ENCODE assay signal across 8 cellular contexts in the genomic region with DNA sequence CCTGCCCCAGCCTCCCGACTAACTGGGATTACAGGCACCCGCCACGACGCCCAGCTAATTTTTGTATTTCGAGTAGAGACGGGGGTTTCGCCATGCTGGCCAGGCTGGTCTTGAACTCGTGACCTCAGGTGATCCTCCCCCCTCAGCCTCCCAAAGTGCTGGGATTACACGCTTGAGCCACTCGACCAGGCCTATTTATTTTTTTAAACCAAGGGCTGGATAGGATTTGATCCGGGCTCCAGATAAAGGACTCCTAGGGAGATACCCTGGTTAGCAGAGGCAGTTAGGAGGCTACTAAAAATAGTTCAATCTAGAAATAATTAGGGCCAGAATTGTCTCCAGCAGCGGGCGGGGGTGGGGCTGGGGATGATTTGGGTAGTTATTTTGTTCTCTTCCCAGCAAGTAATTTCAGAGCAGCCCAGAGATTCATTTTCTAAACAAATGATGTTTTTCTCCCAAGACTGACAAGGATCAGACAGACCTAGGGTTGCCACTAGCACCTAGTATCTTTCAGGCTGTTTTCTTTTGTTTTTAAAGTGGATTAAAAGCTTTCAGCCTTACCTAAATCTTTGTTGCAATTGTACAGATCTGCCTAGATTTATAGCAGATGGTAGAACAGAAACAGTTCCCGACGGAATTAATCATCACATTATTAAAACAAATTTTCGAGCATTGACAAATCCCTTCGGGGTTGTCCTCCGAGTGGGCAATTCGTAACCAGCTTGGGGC. TPM values are rescaled to one million over a fixed set of nuclear protein-coding genes. Genes with fewer than 3 reads are reported as not detected.
DNase-seq lines count a peak whose midpoint lies in the region; ATAC-seq, FAIRE-seq and TF ChIP-seq lines count a peak whose summit lies in the region.

No MANE protein-coding gene starts in this region.

- H2AK5ac ChIP-seq in mesendoderm (ENCODE audit: low read length): no peak overlapping the region

- TF ChIP-seq CTCF in BE2C (IDR thresholded peaks at IDR 0.05; ENCODE audit: low read depth, low read length): no peak
- no peak for TF ChIP-seq CTCF in HL-60 (IDR thresholded peaks at IDR 0.05; ENCODE audit: insufficient read depth, low read length)
- no peak for TF ChIP-seq CTCF in brain (conservative IDR thresholded peaks at IDR 0.05)

- peak overlapping the region; percentile 79 for H3K4ac ChIP-seq in mesendoderm (ENCODE audit: low read depth, low read length)

- DNase-seq in BE2C (no peak), HL-60 (ENCODE audit: low read depth in 1 of 2, low spot score in 1 of 2) (no peak), mesendoderm (peak; percentile 80), hippocampal formation (lab: John Stamatoyannopoulos, UW) (no peak), GM12891 (ENCODE audit: insufficient read length, low spot score) (no peak)

- no peak for TF ChIP-seq POLR2A in GM12891 (IDR thresholded peaks at IDR 0.05; ENCODE audit: low read depth, low read length)

- H3K4me3 ChIP-seq in BE2C (ENCODE audit: low read depth, low read length) (peak overlapping the region; percentile 85), HL-60 (replicated peaks; ENCODE audit: insufficient read depth, low read length) (peak overlapping the region; percentile 40), mesendoderm (ENCODE audit: low read length) (peak overlapping the region; percentile 13)

- H3K27me3 ChIP-seq in BE2C (no peaks in the 10 kb centered on the region), HL-60 (ENCODE audit: insufficient read depth, poor library complexity, severe bottlenecking) (no peaks in the 10 kb centered on the region), mesendoderm (ENCODE audit: insufficient read depth, low read length, poor library complexity) (no peaks in the 10 kb centered on the region)

- peak overlapping the region; percentile 5 for H4K8ac ChIP-seq in mesendoderm (ENCODE audit: low read depth, low read length)

- H3K4me1 ChIP-seq in BE2C (peaks cover 21% of the 10 kb centered on the region), mesendoderm (ENCODE audit: control insufficient read depth, low read depth, low read length) (peaks cover 3% of the 10 kb centered on the region)

- H3K9ac ChIP-seq in mesendoderm (ENCODE audit: low read length): peak overlapping the region; percentile 67

- no peak overlapping the region for H2BK120ac ChIP-seq in mesendoderm (ENCODE audit: low read depth, low read length)

- H2BK5ac ChIP-seq in mesendoderm (ENCODE audit: low read length): peak overlapping the region; percentile 10

- peak overlapping the region; percentile 77 for H3K56ac ChIP-seq in mesendoderm (ENCODE audit: low read length)

- H3K27ac ChIP-seq in HL-60 (replicated peaks) (peak overlapping the region; percentile 97), mesendoderm (ENCODE audit: low read depth, low read length) (peak overlapping the region; percentile 89)

- peak overlapping the region; percentile 100 for H3K27ac Mint-ChIP-seq in brain

- peaks cover 3% of the 10 kb centered on the region for H3K79me1 ChIP-seq in mesendoderm (ENCODE audit: low read length)

- FAIRE-seq in GM12891 (lab: Jason Lieb, UNC): no peak

- H3K4me1 Mint-ChIP-seq in brain: peaks cover 50% of the 10 kb centered on the region

- no peaks in the 10 kb centered on the region for H3K9me3 Mint-ChIP-seq in brain

- H3K36me3 ChIP-seq in BE2C (peaks cover 14% of the 10 kb centered on the region), mesendoderm (ENCODE audit: control insufficient read depth, insufficient read depth, low read length) (no peaks in the 10 kb centered on the region)

- H3K79me2 ChIP-seq in mesendoderm (ENCODE audit: control insufficient read depth, insufficient read depth, low read length): peaks cover 27% of the 10 kb centered on the region

- H3K9me3 ChIP-seq in BE2C: no peaks in the 10 kb centered on the region

- peaks cover 5% of the 10 kb centered on the region for H3K36me3 Mint-ChIP-seq in brain

- peak overlapping the region; percentile 56 for H3K4me2 ChIP-seq in mesendoderm (ENCODE audit: low read length)

- peak overlapping the region; percentile 70 for H3K18ac ChIP-seq in mesendoderm (ENCODE audit: low read length)

- peak overlapping the region; percentile 89 for H2BK15ac ChIP-seq in mesendoderm (replicated peaks; ENCODE audit: low read depth)

- peak overlapping the region; percentile 96 to 98 (median 97) for H3K4me3 Mint-ChIP-seq in brain

- no CpG with 5 or more reads among the region's 19 CpGs for WGBS in mesendoderm (ENCODE audit: extremely low coverage, insufficient coverage, low lambda C conversion rate)

- no peak overlapping the region for H4K5ac ChIP-seq in mesendoderm (ENCODE audit: low read length)

- no peak for ATAC-seq in HG02970 (IDR thresholded peaks at IDR 0.05; ENCODE audit: low FRiP score, unreplicated experiment)
- no peak for ATAC-seq in HG02981 (IDR thresholded peaks at IDR 0.05; ENCODE audit: unreplicated experiment)

- H3K27me3 Mint-ChIP-seq in brain: peaks cover 15% of the 10 kb centered on the region

- no peak overlapping the region for H3K23ac ChIP-seq in mesendoderm (ENCODE audit: low read length)

TF ChIP-seq in GM12891, 5 proteins besides CTCF, POLR2A, EP300 and RAD21:
- no peak for TF ChIP-seq POU2F2 (IDR thresholded peaks at IDR 0.05; ENCODE audit: low read depth, low read length)
- TF ChIP-seq PAX5 (IDR thresholded peaks at IDR 0.05; ENCODE audit: insufficient read depth, low read length, severe bottlenecking): no peak
- no peak for TF ChIP-seq POLR2AphosphoS5 (IDR thresholded peaks at IDR 0.05; ENCODE audit: low read depth, low read length)
- no peak for TF ChIP-seq TAF1 (IDR thresholded peaks at IDR 0.05; ENCODE audit: low read depth, low read length)
- TF ChIP-seq SPI1 (IDR thresholded peaks at IDR 0.05; ENCODE audit: low read depth, low read length): no peak
TF ChIP-seq in GM12891: peak in this region for 0.

RNA-seq across cellular contexts. Expression of gene SMC3, which starts 0.9 kb away (rescaled TPM):
- 42.9 TPM for polyA plus RNA-seq in BE2C (2012; ENCODE audit: insufficient read depth, insufficient read length, low read depth)
- polyA plus RNA-seq in brain (ENCODE audit: insufficient read depth, low read depth, low replicate concordance): 24.9 TPM
- 103 TPM for polyA plus RNA-seq in mesendoderm (2013, experiment 1 of 2)
- polyA plus RNA-seq in mesendoderm (2013, experiment 2 of 2): 102 TPM
- polyA plus RNA-seq in GM12891 (2012; ENCODE audit: low read depth, missing spikeins): 30.3 TPM

Comparison
In these comparisons a context has a peak if more than half of its experiments do, and no peak if none do; other contexts are left out.
1. H3K4me3 ChIP-seq: peak in every context shown above with its lines; median percentile 85 in BE2C; 40 in HL-60; 13 in mesendoderm.